Comparison of ENCODE assay signal across 1 cellular context in genomic region chr11:118073554-118073953, GRCh38.
TF ChIP-seq lines count a peak whose summit lies in the region.

No MANE protein-coding gene starts in this region.

TF ChIP-seq in K562, 482 proteins besides CTCF, POLR2A, EP300 and RAD21 (continued from another document):
- TF ChIP-seq, protein P1, sequence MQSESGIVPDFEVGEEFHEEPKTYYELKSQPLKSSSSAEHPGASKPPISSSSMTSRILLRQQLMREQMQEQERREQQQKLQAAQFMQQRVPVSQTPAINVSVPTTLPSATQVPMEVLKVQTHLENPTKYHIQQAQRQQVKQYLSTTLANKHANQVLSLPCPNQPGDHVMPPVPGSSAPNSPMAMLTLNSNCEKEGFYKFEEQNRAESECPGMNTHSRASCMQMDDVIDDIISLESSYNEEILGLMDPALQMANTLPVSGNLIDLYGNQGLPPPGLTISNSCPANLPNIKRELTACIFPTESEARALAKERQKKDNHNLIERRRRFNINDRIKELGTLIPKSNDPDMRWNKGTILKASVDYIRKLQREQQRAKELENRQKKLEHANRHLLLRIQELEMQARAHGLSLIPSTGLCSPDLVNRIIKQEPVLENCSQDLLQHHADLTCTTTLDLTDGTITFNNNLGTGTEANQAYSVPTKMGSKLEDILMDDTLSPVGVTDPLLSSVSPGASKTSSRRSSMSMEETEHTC (IDR thresholded peaks at IDR 0.05): no peak
- no peak for TF ChIP-seq LARP7 (IDR thresholded peaks at IDR 0.05)
- TF ChIP-seq ZNF263 (CRISPR knock-in tag; IDR thresholded peaks at IDR 0.05; ENCODE audit: borderline replicate concordance): no peak
- no peak for TF ChIP-seq ARID2 (IDR thresholded peaks at IDR 0.05)
- TF ChIP-seq CHD1 (IDR thresholded peaks at IDR 0.05; ENCODE audit: low read length): no peak
